ENCODE assay signal across 14 cellular contexts in genomic region chr2:6372317-6372903, GRCh38.
DNase-seq lines count a peak whose midpoint lies in the region; ATAC-seq, FAIRE-seq and TF ChIP-seq lines count a peak whose summit lies in the region.
"Had no signal": no experiment of that assay in that cellular context is flagged by ENCODE, and none has a peak within 500 bp of the region (broad histone marks: within the 10 kb centered on the region; RNA-seq: fewer than 3 reads in every experiment).

No MANE protein-coding gene starts in this region.

- in situ Hi-C loops in G401 (cut with HindIII; ENCODE audit: low sequenced_read_pairs): no loop called here

- TF ChIP-seq CTCF in bronchial epithelial cell (IDR thresholded peaks at IDR 0.05; ENCODE audit: insufficient read depth, low read length, severe bottlenecking): no peak

- H3K36me3 ChIP-seq in bronchial epithelial cell (ENCODE audit: control insufficient read depth, insufficient read depth, low read length): no peaks in the 10 kb centered on the region
- H3K36me3 ChIP-seq: heart left ventricle, left lung, tibial nerve had no signal

- H3K4me3 ChIP-seq in bronchial epithelial cell (ENCODE audit: low read depth, low read length): no peak overlapping the region
- H3K4me3 ChIP-seq: heart left ventricle, left lung, tibial nerve had no signal

- DNase-seq in A172 (ENCODE audit: low spot score) (peak; percentile 83), HT1080 (ENCODE audit: low read depth) (peak; percentile 77), bronchial epithelial cell (ENCODE audit: low read depth) (peak; percentile 10), kidney tubule cell (ENCODE audit: low spot score) (peak; percentile 84), G401 (ENCODE audit: low spot score) (no peak)
- DNase-seq in stimulated activated CD4-positive, alpha-beta T cell treated with anti-CD3 and anti-CD28 coated beads, Interleukin-1b, Interleukin-23, amount 100 ng/mL, for 48 hours: no peak
- no peak for DNase-seq in central memory CD4-positive, alpha-beta T cell
- DNase-seq: activated CD4-positive, alpha-beta T cell treated with anti-CD3 and anti-CD28 coated beads for 1 hour; DMS79; heart left ventricle; left lung; stimulated activated CD8-positive, alpha-beta memory T cell treated with anti-CD3 and anti-CD28 coated beads, Interleukin-4, amount 100 ng/mL, for 48 hours had no signal

- no peaks in the 10 kb centered on the region for H3K27me3 ChIP-seq in bronchial epithelial cell (ENCODE audit: control insufficient read depth, insufficient read depth, low read length)
- H3K27me3 ChIP-seq: heart left ventricle, left lung, tibial nerve had no signal

- no peak for ATAC-seq in HG02884 (IDR thresholded peaks at IDR 0.05; ENCODE audit: unreplicated experiment)
- ATAC-seq: heart left ventricle, left lung had no signal

- no peak for FAIRE-seq in bronchial epithelial cell (lab: Jason Lieb, UNC)

Comparison
In these comparisons a context has a peak if more than half of its experiments do, and no peak if none do; other contexts are left out.
1. DNase-seq: peak in A172 (single experiment), HT1080 (single experiment), bronchial epithelial cell (single experiment) and kidney tubule cell (single experiment); none in stimulated activated CD4-positive, alpha-beta T cell treated with anti-CD3 and anti-CD28 coated beads, Interleukin-1b, Interleukin-23, amount 100 ng/mL, for 48 hours (single experiment), central memory CD4-positive, alpha-beta T cell (single experiment) and G401 (single experiment).